Comparison of ENCODE assay signal across 14 cellular contexts in the genomic region with DNA sequence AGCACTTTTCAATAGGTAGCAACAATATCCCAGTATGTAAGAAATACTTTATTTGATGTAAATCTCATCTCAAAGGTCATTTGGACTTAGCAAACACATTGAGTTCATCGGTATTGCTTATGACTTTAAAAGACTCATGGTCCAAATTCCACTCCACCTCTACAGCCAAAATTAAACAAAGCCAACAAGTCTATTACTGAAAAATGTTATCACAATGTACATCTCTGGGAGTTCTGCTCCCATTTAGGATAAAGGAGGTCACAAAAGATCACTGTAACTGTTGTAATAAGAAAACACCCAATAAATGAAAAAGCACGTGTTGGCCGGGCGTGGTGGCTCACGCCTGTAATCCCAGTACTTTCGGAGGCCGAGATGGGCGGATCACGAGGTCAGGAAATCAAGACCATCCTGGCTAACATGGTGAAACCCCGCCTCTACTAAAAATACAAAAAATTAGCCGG. TPM values are rescaled to one million over a fixed set of nuclear protein-coding genes. Genes with fewer than 3 reads are reported as not detected.
DNase-seq lines count a peak whose midpoint lies in the region; ATAC-seq and TF ChIP-seq lines count a peak whose summit lies in the region.
"Had no signal": no experiment of that assay in that cellular context is flagged by ENCODE, and none has a peak within 500 bp of the region (broad histone marks: within the 10 kb centered on the region; RNA-seq: fewer than 3 reads in every experiment).

No MANE protein-coding gene starts in this region.

- H3K79me2 ChIP-seq in hepatocyte: peaks cover 10% of the 10 kb centered on the region

- peak; percentile 77 to 86 (median 80) for ATAC-seq in right lobe of liver
- no peak for ATAC-seq in GM18498 (IDR thresholded peaks at IDR 0.05; ENCODE audit: unreplicated experiment)
- ATAC-seq: CD8-positive, alpha-beta T cell had no signal

- H3K27ac ChIP-seq in hepatocyte (peak overlapping the region; percentile 1), right lobe of liver (peak overlapping the region; percentile 69 to 79 (median 71)), vagina (no peak overlapping the region)

- TF ChIP-seq POLR2A in right lobe of liver (IDR thresholded peaks at IDR 0.05) (no peak), vagina (IDR thresholded peaks at IDR 0.05) (no peak)

- H3K4me2 ChIP-seq in hepatocyte: no peak overlapping the region

- peaks cover 2% of the 10 kb centered on the region for H3K36me3 ChIP-seq in hepatocyte (replicated peaks; ENCODE audit: insufficient read depth, low read depth)
- no peaks in the 10 kb centered on the region for H3K36me3 ChIP-seq in right lobe of liver
- no peaks in the 10 kb centered on the region for H3K36me3 ChIP-seq in vagina

- peaks cover 4% of the 10 kb centered on the region for H3K4me1 ChIP-seq in hepatocyte (ENCODE audit: insufficient read depth)
- H3K4me1 ChIP-seq in right lobe of liver: peaks cover 0 to 41% (median 17%) of the 10 kb centered on the region in 4 donors
- no peaks in the 10 kb centered on the region for H3K4me1 ChIP-seq in vagina
- H3K4me1 ChIP-seq: HAP-1 had no signal

- H3K9me3 ChIP-seq in hepatocyte (ENCODE audit: low read depth): no peaks in the 10 kb centered on the region
- no peaks in the 10 kb centered on the region for H3K9me3 ChIP-seq in right lobe of liver
- H3K9me3 ChIP-seq in vagina: no peaks in the 10 kb centered on the region
- H3K9me3 ChIP-seq: HAP-1 had no signal

- TF ChIP-seq CTCF in hepatocyte (IDR thresholded peaks at IDR 0.05; ENCODE audit: poor library complexity) (no peak), right lobe of liver (IDR thresholded peaks at IDR 0.05) (no peak), vagina (IDR thresholded peaks at IDR 0.05) (no peak)

- H3K9me2 ChIP-seq in hepatocyte (replicated peaks; ENCODE audit: insufficient read depth): no peaks in the 10 kb centered on the region

- no peaks in the 10 kb centered on the region for H3K27me3 ChIP-seq in hepatocyte
- H3K27me3 ChIP-seq in right lobe of liver: no peaks in the 10 kb centered on the region
- H3K27me3 ChIP-seq in vagina: no peaks in the 10 kb centered on the region

- no peak overlapping the region for H2AFZ ChIP-seq in hepatocyte

- DNase-seq in HuH-7.5 (ENCODE audit: low spot score) (peak; percentile 15), hepatocyte (ENCODE audit: low spot score) (peak; percentile 7), right lobe of liver (peak in 2 of 3 donors; percentile 58 to 60), NCI-H1930 (lab: John Stamatoyannopoulos, UW) (no peak), NCI-H1048 (lab: John Stamatoyannopoulos, UW) (no peak), vagina (ENCODE audit: extremely low spot score in 2 of 2) (no peak)
- DNase-seq: ACHN; C1 segment of cervical spinal cord; CD8-positive, alpha-beta T cell; COR-L47; DMS53; GF-D8 had no signal

- H3K4me3 ChIP-seq in hepatocyte (no peak overlapping the region), right lobe of liver (peak overlapping the region in 2 of 3 donors; percentile 3 to 6), vagina (no peak overlapping the region)
- H3K4me3 ChIP-seq: HAP-1 had no signal

- no peaks in the 10 kb centered on the region for H4K20me1 ChIP-seq in hepatocyte (ENCODE audit: insufficient read depth, poor library complexity, severe bottlenecking)

- intact Hi-C loops in right lobe of liver (cut with DNase I) (no loop called here), vagina (cut with DNase I) (no loop called here)

- 82% methylated on average over 11 of the region's 11 CpGs for WGBS in hepatocyte (ENCODE audit: low lambda C conversion rate, missing lambda C conversion rate)
- 36% methylated on average over 11 of the region's 11 CpGs for WGBS in right lobe of liver (ENCODE audit: insufficient coverage, low coverage, low lambda C conversion rate, missing lambda C conversion rate)

RNA-seq across cellular contexts. Expression of a gene that starts 50.0 kb away (rescaled TPM):
- total RNA-seq in hepatocyte: 20.7 and 22.0 TPM in 2 replicates
- 10.9 and 12.9 TPM in 2 replicates for polyA plus RNA-seq in hepatocyte
- total RNA-seq in right lobe of liver: 10 to 100 TPM in 1 of 6 experiments, 1 to 10 TPM in 5; 4.9 to 10.3 (median 6.5) TPM
- total RNA-seq in vagina: 16.0 TPM

Comparison
In these comparisons a context has a peak if more than half of its experiments do, and no peak if none do; other contexts are left out.
1. DNase-seq: peak in HuH-7.5 (single experiment), hepatocyte (single experiment) and right lobe of liver (2 of 3); none in NCI-H1930 (0 of 2), NCI-H1048 (single experiment) and vagina (0 of 2).
2. H3K4me3 ChIP-seq: peak in right lobe of liver (2 of 3); none in hepatocyte (single experiment) and vagina (0 of 2).